Comparison of ENCODE assay signal across 11 cellular contexts in the genomic region with DNA sequence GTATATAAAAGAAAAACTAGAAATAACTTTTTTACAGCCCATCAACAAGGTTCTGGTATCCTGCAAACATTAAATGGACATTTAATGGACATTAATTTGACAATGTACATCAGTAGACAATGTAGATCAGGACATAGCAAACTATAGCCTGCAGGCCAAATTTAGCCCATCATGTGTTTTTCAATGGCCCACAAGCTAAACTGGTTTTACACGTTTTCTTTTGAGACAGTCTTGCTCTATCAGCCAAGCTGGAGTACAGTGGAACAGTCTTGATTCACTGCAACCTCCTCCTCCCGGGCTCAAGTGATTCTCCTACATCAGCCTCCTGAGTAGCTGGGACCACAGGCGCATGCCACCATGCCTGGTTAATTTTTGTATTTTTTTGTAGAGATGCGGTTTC. TPM values are rescaled to one million over a fixed set of nuclear protein-coding genes. Genes with fewer than 3 reads are reported as not detected.
"Had no signal": no experiment of that assay in that cellular context is flagged by ENCODE, and none has a peak within 500 bp of the region (broad histone marks: within the 10 kb centered on the region; RNA-seq: fewer than 3 reads in every experiment).

No MANE protein-coding gene starts in this region.

- H3K4me3 ChIP-seq: GM23248, HAP-1, K562 had no signal

- H3K27ac ChIP-seq: GM23248, HL-60 had no signal

- DNase-seq: GM23248, GOT3, H7, HFFc6, IMR-90 had no signal

- H3K9me3 ChIP-seq: HAP-1 had no signal

- H3K4me1 ChIP-seq: HAP-1 had no signal

- FAIRE-seq: HTR-8/SVneo, K562 had no signal

- ATAC-seq: HCT116, K562 had no signal

- H3K36me3 ChIP-seq: HAP-1 had no signal

RNA-seq across cellular contexts. Expression of gene SPACA5, which starts 57.5 kb away (rescaled TPM):
- total RNA-seq: GM23248, H4, H7, HFFc6, IMR-90, K562 had no signal
- polyA plus RNA-seq: GM23248, IMR-90, K562 had no signal
